28 cellular contexts compared by ENCODE assay signal in the genomic region with DNA sequence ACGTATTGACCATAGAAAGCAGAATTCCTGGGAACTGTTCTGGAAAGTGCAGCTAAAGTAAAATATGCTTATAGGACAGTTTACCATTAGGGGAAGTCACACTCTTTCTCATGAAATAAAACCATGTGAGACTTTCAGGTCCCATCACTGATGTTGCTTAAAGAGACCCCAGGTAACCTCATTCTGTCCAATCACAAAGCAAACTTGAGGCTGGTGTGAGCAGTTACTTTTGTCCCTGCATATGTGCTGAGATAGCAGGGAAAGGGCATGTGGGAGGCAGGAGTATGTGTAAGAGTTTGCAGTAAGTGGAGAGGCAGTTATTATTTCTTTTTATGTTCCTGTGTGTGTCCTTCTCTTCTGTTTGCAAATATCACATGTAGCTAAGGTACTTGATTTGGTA. TPM values are rescaled to one million over a fixed set of nuclear protein-coding genes. Genes with fewer than 3 reads are reported as not detected.
"Had no signal": no experiment of that assay in that cellular context is flagged by ENCODE, and none has a peak within 500 bp of the region (broad histone marks: within the 10 kb centered on the region; RNA-seq: fewer than 3 reads in every experiment).

No MANE protein-coding gene starts in this region.

- H3K36me3 Mint-ChIP-seq: stimulated activated naive B cell treated with anti-CD40 and anti-IgM and Interleukin-4, amounts not matched to agents 10 μg/mL and 1 μg/mL and 100 μg/mL, for 72 hours had no signal

- H3K27ac ChIP-seq: heart right ventricle, neutrophil, sigmoid colon, skin epidermis, testis, tibial nerve, upper lobe of right lung, vagina had no signal

- H3K27ac Mint-ChIP-seq: endodermal cell; naive thymus-derived CD4-positive, alpha-beta T cell; stimulated activated naive B cell treated with anti-CD40 and anti-IgM and Interleukin-4, amounts not matched to agents 10 μg/mL and 1 μg/mL and 100 μg/mL, for 72 hours; stimulated activated naive CD8-positive, alpha-beta T cell treated with anti-CD3 and anti-CD28 coated beads, Interleukin-15, amount 100 ng/mL, for 72 hours had no signal

- H3K4me3 Mint-ChIP-seq: endodermal cell; naive thymus-derived CD4-positive, alpha-beta T cell; stimulated activated naive B cell treated with anti-CD40 and anti-IgM and Interleukin-4, amounts not matched to agents 10 μg/mL and 1 μg/mL and 100 μg/mL, for 72 hours; stimulated activated naive CD8-positive, alpha-beta T cell treated with anti-CD3 and anti-CD28 coated beads, Interleukin-15, amount 100 ng/mL, for 72 hours had no signal

- H3K9me3 Mint-ChIP-seq: endodermal cell; naive thymus-derived CD4-positive, alpha-beta T cell; stimulated activated naive B cell treated with anti-CD40 and anti-IgM and Interleukin-4, amounts not matched to agents 10 μg/mL and 1 μg/mL and 100 μg/mL, for 72 hours; stimulated activated naive CD8-positive, alpha-beta T cell treated with anti-CD3 and anti-CD28 coated beads, Interleukin-15, amount 100 ng/mL, for 72 hours had no signal

- H3K9me3 ChIP-seq: heart right ventricle, neutrophil, sigmoid colon, testis, tibial nerve, upper lobe of right lung, vagina had no signal

- H3K27me3 ChIP-seq: heart right ventricle, neutrophil, sigmoid colon, testis, tibial nerve, upper lobe of right lung, vagina had no signal

- ATAC-seq: heart right ventricle; naive thymus-derived CD4-positive, alpha-beta T cell; stimulated activated naive B cell treated with anti-CD40 and anti-IgM and Interleukin-4, amounts not matched to agents 10 μg/mL and 1 μg/mL and 100 μg/mL, for 72 hours; stimulated activated naive CD8-positive, alpha-beta T cell treated with anti-CD3 and anti-CD28 coated beads, Interleukin-15, amount 100 ng/mL, for 72 hours; upper lobe of right lung had no signal

- H3K4me1 Mint-ChIP-seq: stimulated activated naive B cell treated with anti-CD40 and anti-IgM and Interleukin-4, amounts not matched to agents 10 μg/mL and 1 μg/mL and 100 μg/mL, for 72 hours had no signal

- H3K36me3 ChIP-seq: heart right ventricle, neutrophil, sigmoid colon, tibial nerve, upper lobe of right lung, vagina had no signal

- H3K4me1 ChIP-seq: testis had no signal

- DNase-seq: dermis blood vessel endothelial cell; effector CD4-positive, alpha-beta T cell; endodermal cell; erythroblast; heart right ventricle; hypothalamus; kidney glomerular epithelial cell; mammary epithelial cell; naive thymus-derived CD4-positive, alpha-beta T cell; posterior cingulate gyrus; sigmoid colon; stimulated activated CD4-positive, alpha-beta T cell treated with anti-CD3 and anti-CD28 coated beads, Interleukin-2, amount 100 ng/mL, for 24 hours; stimulated activated CD4-positive, alpha-beta T cell treated with anti-CD3 and anti-CD28 coated beads, Interleukin-4, amount 100 ng/mL, for 4 hours; stimulated activated naive B cell treated with anti-CD40 and anti-IgM and Interleukin-4, amounts not matched to agents 10 μg/mL and 1 μg/mL and 100 μg/mL, for 72 hours; stimulated activated naive CD8-positive, alpha-beta T cell treated with anti-CD3 and anti-CD28 coated beads, Interleukin-15, amount 100 ng/mL, for 72 hours; testis; upper lobe of right lung had no signal

- H3K4me3 ChIP-seq: heart right ventricle, sigmoid colon, skin epidermis, testis, tibial nerve, upper lobe of right lung, vagina had no signal

RNA-seq across cellular contexts. Expression of a gene that starts 16.1 kb away (rescaled TPM):
- total RNA-seq: dermis blood vessel endothelial cell; endodermal cell; endothelial cell of umbilical vein; frontal cortex; heart right ventricle; mesenteric fat pad; mononuclear cell; naive thymus-derived CD4-positive, alpha-beta T cell; osteoblast; sigmoid colon; subcutaneous adipose tissue; testis; tibial nerve had no signal

RNA-seq across cellular contexts. Expression of a gene that starts 22.2 kb away (rescaled TPM):
- total RNA-seq: dermis blood vessel endothelial cell, endodermal cell, endothelial cell of umbilical vein, mammary epithelial cell, osteoblast, pulmonary artery endothelial cell had no signal

RNA-seq across cellular contexts. Expression of a gene that starts 28.8 kb away (rescaled TPM):
- total RNA-seq: dermis blood vessel endothelial cell, endodermal cell, endothelial cell of umbilical vein, mammary epithelial cell, osteoblast, pulmonary artery endothelial cell had no signal
